In genomic region chr10:73401636-73402035, GRCh38 we compare ENCODE assay signal across 28 cellular contexts.
"Had no signal": no experiment of that assay in that cellular context is flagged by ENCODE, and none has a peak within 500 bp of the region (broad histone marks: within the 10 kb centered on the region; RNA-seq: fewer than 3 reads in every experiment).

No MANE protein-coding gene starts in this region.

- FAIRE-seq: colon, endometrium, endothelial cell of umbilical vein, frontal cortex had no signal

- H3K27me3 ChIP-seq: colonic mucosa, dorsolateral prefrontal cortex, esophagus muscularis mucosa, esophagus squamous epithelium, foreskin keratinocyte, gastrocnemius medialis, gastroesophageal sphincter, heart left ventricle, heart right ventricle had no signal

- H3K27ac Mint-ChIP-seq: endodermal cell had no signal

- H3K4me3 Mint-ChIP-seq: effector memory CD8-positive, alpha-beta T cell; endodermal cell had no signal

- H3K27ac ChIP-seq: colonic mucosa, coronary artery, dorsolateral prefrontal cortex, epithelial cell of prostate, esophagus muscularis mucosa, esophagus squamous epithelium, foreskin keratinocyte, gastroesophageal sphincter, heart left ventricle, heart right ventricle had no signal

- H3K4me1 ChIP-seq: esophagus squamous epithelium, foreskin keratinocyte had no signal

- H3K9me3 ChIP-seq: colonic mucosa, esophagus muscularis mucosa, esophagus squamous epithelium, gastrocnemius medialis, gastroesophageal sphincter, heart left ventricle, heart right ventricle had no signal

- H3K27me3 Mint-ChIP-seq: effector memory CD8-positive, alpha-beta T cell had no signal

- DNase-seq: colonic mucosa; cortex of kidney; dermis blood vessel endothelial cell; dorsolateral prefrontal cortex; effector CD4-positive, alpha-beta T cell; effector CD8-positive, alpha-beta T cell; effector memory CD4-positive, alpha-beta T cell; effector memory CD8-positive, alpha-beta T cell; endodermal cell; erythroblast; esophagus squamous epithelium; foreskin fibroblast; foreskin keratinocyte; foreskin melanocyte; gastrocnemius medialis; glutamatergic neuron; head of caudate nucleus; heart left ventricle; heart right ventricle had no signal

- H3K4me3 ChIP-seq: colonic mucosa, coronary artery, dorsolateral prefrontal cortex, esophagus muscularis mucosa, esophagus squamous epithelium, gastrocnemius medialis, gastroesophageal sphincter, heart left ventricle, heart right ventricle had no signal

- ATAC-seq: effector memory CD8-positive, alpha-beta T cell; esophagus mucosa; foreskin keratinocyte; gastrocnemius medialis; gastroesophageal sphincter; heart left ventricle; heart right ventricle had no signal

- H3K9me3 Mint-ChIP-seq: effector memory CD8-positive, alpha-beta T cell had no signal
